In the genomic region with DNA sequence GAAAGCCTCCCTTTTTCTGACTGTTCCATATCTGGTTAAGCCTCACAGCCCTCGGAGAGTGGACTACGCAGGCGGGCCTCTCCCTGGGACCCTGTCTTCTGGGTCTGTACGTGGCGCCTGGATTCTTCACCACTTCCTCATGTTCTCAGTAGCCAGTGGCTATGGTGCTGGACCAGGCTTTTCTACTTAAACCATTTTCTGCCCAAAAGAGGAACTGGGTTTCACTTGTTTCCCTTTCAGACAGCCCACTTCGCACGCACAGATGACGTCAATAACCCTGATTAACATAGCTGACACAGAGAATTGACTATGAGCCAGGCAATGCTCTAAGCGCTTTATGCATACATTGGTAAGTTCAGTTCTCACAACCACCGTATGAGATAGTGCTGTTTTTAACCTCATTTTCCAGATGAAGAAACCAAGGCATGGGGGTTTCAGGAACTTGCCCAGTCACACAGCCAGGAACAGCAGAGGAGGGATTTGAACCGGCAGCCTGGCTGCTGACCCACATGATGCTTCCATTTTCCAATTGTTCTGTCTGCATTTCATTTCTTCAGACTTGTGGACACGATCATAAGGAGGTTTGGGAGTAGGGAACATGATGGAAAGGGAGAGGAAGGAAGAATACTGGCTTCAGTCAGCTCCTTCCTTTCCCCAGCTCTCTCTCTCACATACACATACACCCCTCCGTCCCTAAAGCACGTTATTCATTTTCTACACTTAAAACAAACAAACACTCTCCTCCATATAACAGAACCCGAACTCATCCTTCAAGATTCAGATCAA, we compare ENCODE assay signal across 8 cellular contexts. TPM values are rescaled to one million over a fixed set of nuclear protein-coding genes. Genes with fewer than 3 reads are reported as not detected.
DNase-seq lines count a peak whose midpoint lies in the region; ATAC-seq lines count a peak whose summit lies in the region.

No MANE protein-coding gene starts in this region.

- H3K27ac ChIP-seq in mucosa of rectum (ENCODE audit: low read depth in 2 of 2, low read length in 2 of 2) = peak overlapping the region; percentile 38 to 59

- no peak overlapping the region for H3K9ac ChIP-seq in mucosa of rectum (ENCODE audit: low read depth in 1 of 2, low read length in 2 of 2)

- H3K4me3 ChIP-seq in mucosa of rectum (ENCODE audit: low read length in 2 of 2) = no peak overlapping the region

- in situ Hi-C loops in G401 (cut with HindIII; ENCODE audit: low sequenced_read_pairs) = no loop called here

- H3K36me3 ChIP-seq in mucosa of rectum (ENCODE audit: control insufficient read depth in 2 of 2, insufficient read depth in 2 of 2, low read length in 2 of 2) = no peaks in the 10 kb centered on the region

- peak; percentile 76 for ATAC-seq in GM19467 (IDR thresholded peaks at IDR 0.05; ENCODE audit: unreplicated experiment)
- peak; percentile 88 for ATAC-seq in HG03460 (IDR thresholded peaks at IDR 0.05; ENCODE audit: unreplicated experiment)

- no peaks in the 10 kb centered on the region for H3K27me3 Mint-ChIP-seq in activated naive CD8-positive, alpha-beta T cell
- peaks cover 4% of the 10 kb centered on the region for H3K27me3 Mint-ChIP-seq in activated T-helper 1 cell treated with anti-CD3 and anti-CD28 coated beads, Interleukin-12 subunit alpha, Interleukin-12 subunit beta, Interleukin-2, Interleukin-4 antibody, amounts not matched to agents 30 ng/mL and 10 ng/mL and 1 ng/mL, durations not matched to agents 14 hours and 24 hours and 36 hours (ENCODE audit: insufficient read depth)

- no peaks in the 10 kb centered on the region for H3K4me1 ChIP-seq in mucosa of rectum (ENCODE audit: control insufficient read depth in 2 of 2, insufficient read depth in 2 of 2, low read length in 2 of 2)

- no peaks in the 10 kb centered on the region for H3K27me3 ChIP-seq in mucosa of rectum (ENCODE audit: control insufficient read depth in 2 of 2, insufficient read depth in 2 of 2, low read length in 2 of 2)

- intact Hi-C loops in activated T-helper 1 cell treated with anti-CD3 and anti-CD28 coated beads, Interleukin-12 subunit alpha, Interleukin-12 subunit beta, Interleukin-2, Interleukin-4 antibody, amounts not matched to agents 30 ng/mL and 10 ng/mL and 1 ng/mL, durations not matched to agents 14 hours and 24 hours and 36 hours (cut with micrococcal nuclease) = no loop called here

- no peaks in the 10 kb centered on the region for H3K9me3 ChIP-seq in mucosa of rectum (ENCODE audit: control insufficient read depth in 2 of 2, low read length in 2 of 2)

- no peaks in the 10 kb centered on the region for H3K4me1 Mint-ChIP-seq in activated naive CD8-positive, alpha-beta T cell (ENCODE audit: low read depth)
- peaks cover 8% of the 10 kb centered on the region for H3K4me1 Mint-ChIP-seq in activated T-helper 1 cell treated with anti-CD3 and anti-CD28 coated beads, Interleukin-12 subunit alpha, Interleukin-12 subunit beta, Interleukin-2, Interleukin-4 antibody, amounts not matched to agents 30 ng/mL and 10 ng/mL and 1 ng/mL, durations not matched to agents 14 hours and 24 hours and 36 hours (ENCODE audit: low read depth)

- peak; percentile 83 for DNase-seq in GF-D8 (lab: John Stamatoyannopoulos, UW)
- DNase-seq in G401 (ENCODE audit: low spot score) = no peak
- DNase-seq in iPS-NIHi7 (ENCODE audit: extremely low spot score) = no peak
- no peak for DNase-seq in activated T-helper 1 cell treated with anti-CD3 and anti-CD28 coated beads, Interleukin-12 subunit alpha, Interleukin-12 subunit beta, Interleukin-2, Interleukin-4 antibody, amounts not matched to agents 30 ng/mL and 10 ng/mL and 1 ng/mL, durations not matched to agents 14 hours and 24 hours and 36 hours (ENCODE audit: low spot score)

- peak overlapping the region; percentile 22 for H3K27ac Mint-ChIP-seq in activated naive CD8-positive, alpha-beta T cell
- H3K27ac Mint-ChIP-seq in activated T-helper 1 cell treated with anti-CD3 and anti-CD28 coated beads, Interleukin-12 subunit alpha, Interleukin-12 subunit beta, Interleukin-2, Interleukin-4 antibody, amounts not matched to agents 30 ng/mL and 10 ng/mL and 1 ng/mL, durations not matched to agents 14 hours and 24 hours and 36 hours = no peak overlapping the region

- H3K36me3 Mint-ChIP-seq in activated naive CD8-positive, alpha-beta T cell = peaks cover 7% of the 10 kb centered on the region
- no peaks in the 10 kb centered on the region for H3K36me3 Mint-ChIP-seq in activated T-helper 1 cell treated with anti-CD3 and anti-CD28 coated beads, Interleukin-12 subunit alpha, Interleukin-12 subunit beta, Interleukin-2, Interleukin-4 antibody, amounts not matched to agents 30 ng/mL and 10 ng/mL and 1 ng/mL, durations not matched to agents 14 hours and 24 hours and 36 hours (ENCODE audit: low read depth)

- no peaks in the 10 kb centered on the region for H3K9me3 Mint-ChIP-seq in activated naive CD8-positive, alpha-beta T cell (ENCODE audit: low read depth)
- no peaks in the 10 kb centered on the region for H3K9me3 Mint-ChIP-seq in activated T-helper 1 cell treated with anti-CD3 and anti-CD28 coated beads, Interleukin-12 subunit alpha, Interleukin-12 subunit beta, Interleukin-2, Interleukin-4 antibody, amounts not matched to agents 30 ng/mL and 10 ng/mL and 1 ng/mL, durations not matched to agents 14 hours and 24 hours and 36 hours

- H3K4me3 Mint-ChIP-seq in activated naive CD8-positive, alpha-beta T cell = no peak overlapping the region
- H3K4me3 Mint-ChIP-seq in activated T-helper 1 cell treated with anti-CD3 and anti-CD28 coated beads, Interleukin-12 subunit alpha, Interleukin-12 subunit beta, Interleukin-2, Interleukin-4 antibody, amounts not matched to agents 30 ng/mL and 10 ng/mL and 1 ng/mL, durations not matched to agents 14 hours and 24 hours and 36 hours = no peak overlapping the region

RNA-seq across cellular contexts. Expression of a gene that starts 41.7 kb away (rescaled TPM):
- 0.06 and 0.17 TPM in 2 replicates for total RNA-seq in G401 (2014; rRNA removed; shearing (Covaris generic))
- 0.22 and 1.4 TPM in 2 replicates for total RNA-seq in activated T-helper 1 cell treated with anti-CD3 and anti-CD28 coated beads, Interleukin-12 subunit alpha, Interleukin-12 subunit beta, Interleukin-2, Interleukin-4 antibody, amounts not matched to agents 30 ng/mL and 10 ng/mL and 1 ng/mL, durations not matched to agents 14 hours and 24 hours and 36 hours
